Comparison of ENCODE assay signal across 8 cellular contexts in the genomic region with DNA sequence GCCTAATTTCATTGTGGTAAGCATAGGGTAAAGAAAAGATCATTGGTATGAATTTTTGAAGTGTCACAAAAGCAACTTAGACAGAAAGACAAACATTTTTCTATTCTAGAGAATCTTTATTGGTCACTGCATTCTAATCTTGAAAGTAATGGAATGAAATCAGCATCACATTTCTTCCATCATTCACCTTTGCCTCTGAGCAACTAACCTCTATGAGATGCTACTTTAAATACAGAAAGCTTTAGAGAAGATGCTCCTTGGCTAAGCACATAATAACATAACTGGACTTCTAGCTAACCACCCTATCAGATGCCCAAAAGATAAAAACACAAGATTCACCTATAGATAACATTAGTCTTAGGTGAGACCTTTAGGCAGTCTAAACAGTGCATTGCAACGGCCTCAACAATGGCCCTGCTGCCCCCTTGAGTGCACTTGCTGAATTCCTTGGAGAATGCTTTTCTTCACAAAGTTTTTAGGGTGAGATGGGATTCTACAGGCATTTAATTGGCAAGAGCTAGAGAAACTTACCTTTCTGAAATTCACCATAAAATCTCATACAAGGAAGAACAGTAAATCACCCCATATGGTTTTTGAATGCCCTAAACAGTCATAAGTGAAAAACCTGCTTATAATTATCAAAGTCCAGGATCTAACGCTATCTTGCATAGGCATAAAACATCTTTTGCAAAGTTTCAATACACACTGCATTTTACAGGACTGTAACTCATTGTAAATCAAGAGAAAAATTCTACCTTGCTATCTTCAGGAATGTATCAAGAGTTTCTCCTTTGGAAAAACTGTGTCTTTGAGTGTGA.
A peak's percentile ranks its signal among the peaks of the same experiment; 100 is the strongest.
DNase-seq lines count a peak whose midpoint lies in the region; ATAC-seq and TF ChIP-seq lines count a peak whose summit lies in the region.

No MANE protein-coding gene starts in this region.

- H4K20me1 ChIP-seq in fibroblast of lung (ENCODE audit: control insufficient read depth, extremely low read depth, insufficient read depth, low read length) = no peaks in the 10 kb centered on the region

- no peaks in the 10 kb centered on the region for H3K4me1 ChIP-seq in fibroblast of lung (ENCODE audit: control insufficient read depth, extremely low read depth, insufficient read depth, low read length)

- no peak overlapping the region for H3K4me2 ChIP-seq in fibroblast of lung (ENCODE audit: extremely low read depth, insufficient read depth, low read length)

- H3K36me3 ChIP-seq in fibroblast of lung (ENCODE audit: control insufficient read depth, insufficient read depth, low read length) = no peaks in the 10 kb centered on the region

- H3K4me3 ChIP-seq in fibroblast of lung (replicated peaks in 1 of 4; ENCODE audit: control extremely low read depth in 1 of 4, insufficient read depth in 1 of 4, low read depth in 3 of 4, low read length in 4 of 4) = no peak overlapping the region

- no peaks in the 10 kb centered on the region for H3K79me2 ChIP-seq in fibroblast of lung (ENCODE audit: control insufficient read depth, insufficient read depth, low read length)

- H3K27ac ChIP-seq in fibroblast of lung (ENCODE audit: insufficient read depth, low read length) = no peak overlapping the region

- no peak for ATAC-seq in GM21529 (IDR thresholded peaks at IDR 0.05; ENCODE audit: unreplicated experiment)

- H3K9ac ChIP-seq in fibroblast of lung (ENCODE audit: insufficient read depth, low read length) = no peak overlapping the region

- H2AFZ ChIP-seq in fibroblast of lung (ENCODE audit: low read length) = no peak overlapping the region

- DNase-seq in A172 (ENCODE audit: low spot score) (peak; percentile 49), GM20000 (ENCODE audit: low spot score) (peak; percentile 6), NCI-H524 treated with DMSO at 0.1 percent for 48 hours (lab: John Stamatoyannopoulos, UW) (peak; percentile 23), fibroblast of lung (ENCODE audit: low read depth in 2 of 2) (peak; percentile 17 to 44), GDM1 (lab: John Stamatoyannopoulos, UW) (no peak)
- DNase-seq in activated CD8-positive, alpha-beta memory T cell treated with anti-CD3 and anti-CD28 coated beads, Interleukin-2, amount 50 U/mL, for 48 hours = no peak
- DNase-seq in activated CD4-positive, alpha-beta T cell treated with anti-CD3 and anti-CD28 coated beads, Interleukin-2, amount 50 U/mL, for 1 hour = no peak

- H3K27me3 ChIP-seq in fibroblast of lung (ENCODE audit: control insufficient read depth, insufficient read depth, low read length) = no peaks in the 10 kb centered on the region

- H3K9me3 ChIP-seq in fibroblast of lung (ENCODE audit: control insufficient read depth, insufficient read depth, low read depth, low read length) = no peaks in the 10 kb centered on the region

- no peak for TF ChIP-seq CTCF in GM20000 (IDR thresholded peaks at IDR 0.05; ENCODE audit: extremely low read depth, missing control alignments)
- TF ChIP-seq CTCF in fibroblast of lung (conservative IDR thresholded peaks at IDR 0.05 in 1 of 2, IDR thresholded peaks at IDR 0.05 in 1 of 2; ENCODE audit: low read depth in 1 of 2, low read length in 2 of 2) = peak; percentile 36 to 80

Comparison
In these comparisons a context has a peak if more than half of its experiments do, and no peak if none do; other contexts are left out.
1. DNase-seq: peak in A172 (single experiment), GM20000 (single experiment), NCI-H524 treated with DMSO at 0.1 percent for 48 hours (single experiment) and fibroblast of lung (2 of 2); none in activated CD8-positive, alpha-beta memory T cell treated with anti-CD3 and anti-CD28 coated beads, Interleukin-2, amount 50 U/mL, for 48 hours (single experiment), activated CD4-positive, alpha-beta T cell treated with anti-CD3 and anti-CD28 coated beads, Interleukin-2, amount 50 U/mL, for 1 hour (single experiment) and GDM1 (single experiment).